8 cellular contexts compared by ENCODE assay signal in the genomic region with DNA sequence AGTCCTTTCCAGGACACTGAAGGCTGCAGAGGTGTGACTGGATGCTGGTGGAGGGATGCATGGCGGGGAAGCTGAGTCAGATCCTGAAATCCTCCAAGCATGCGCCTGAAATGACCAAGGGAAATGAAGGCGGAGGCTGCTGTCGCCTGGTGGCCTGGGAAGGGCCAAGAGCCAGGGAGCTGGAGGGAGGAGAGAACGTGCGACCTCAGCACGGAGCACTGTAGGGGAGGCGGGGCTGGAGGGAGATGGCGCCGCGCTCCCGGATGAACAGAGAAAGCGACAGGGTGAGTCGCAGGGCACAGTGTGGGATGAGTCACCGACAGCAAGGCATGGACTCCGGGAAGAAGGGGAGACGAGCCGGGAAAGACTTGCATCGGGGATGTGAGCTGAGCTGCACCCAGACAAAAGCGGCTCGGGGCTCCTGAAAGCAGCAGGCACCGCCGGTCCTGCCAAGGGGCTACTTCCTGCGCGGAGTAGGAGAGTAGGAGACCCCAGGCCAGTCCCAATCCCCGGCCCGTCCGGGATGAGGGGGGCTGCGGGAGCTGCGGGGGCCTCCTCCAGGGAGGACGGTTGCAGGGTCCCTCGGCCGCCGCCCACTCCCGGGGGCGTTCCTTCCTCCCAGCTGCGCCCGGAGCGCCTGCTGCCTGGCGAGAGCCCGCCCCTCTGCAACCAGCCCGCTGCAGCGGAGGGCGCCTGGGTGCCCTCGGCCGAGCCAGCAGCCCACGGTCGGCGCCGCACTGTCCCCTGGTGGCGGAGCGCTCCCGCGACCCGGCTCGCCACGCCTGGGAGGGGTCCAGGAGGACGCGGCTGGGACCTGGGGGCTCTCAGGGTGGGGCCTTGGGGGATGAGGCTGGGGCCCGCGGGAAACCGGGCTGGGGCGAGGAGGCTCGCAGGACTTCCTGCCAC. TPM values are rescaled to one million over a fixed set of nuclear protein-coding genes. Genes with fewer than 3 reads are reported as not detected.
DNase-seq lines count a peak whose midpoint lies in the region; TF ChIP-seq lines count a peak whose summit lies in the region.

No MANE protein-coding gene starts in this region.

- peak overlapping the region; percentile 99 to 100 (median 100) for H3K27ac Mint-ChIP-seq in H9

- peak overlapping the region; percentile 92 for H3K14ac ChIP-seq in H9 (ENCODE audit: insufficient read depth, low read length)

- no CpG with 5 or more reads among the region's 64 CpGs for WGBS in H9 (ENCODE audit: extremely low coverage, insufficient read length, low lambda C conversion rate)
- WGBS in testis, 2 donors, result 0% methylated on average over 28 to 62 of the region's 64 CpGs

- H3K27ac ChIP-seq in H9 (ENCODE audit: insufficient read length, low read depth, low read length) (peak overlapping the region; percentile 99), testis (peak overlapping the region; percentile 94 to 97)

- no peak overlapping the region for H3K23ac ChIP-seq in H9 (ENCODE audit: insufficient read length, low read depth, low read length)

- peak overlapping the region; percentile 68 for H3K4me2 ChIP-seq in H9 (ENCODE audit: insufficient read depth, insufficient read length, low read length)

- H3K23me2 ChIP-seq in H9 (ENCODE audit: insufficient read length, low read depth, low read length, poor library complexity, severe bottlenecking), result peaks cover 13% of the 10 kb centered on the region

- peak overlapping the region; percentile 67 to 82 for H3K4me3 ChIP-seq in testis

- peak; percentile 88 for TF ChIP-seq CTCF in H9 (conservative IDR thresholded peaks at IDR 0.05)
- TF ChIP-seq CTCF in testis (IDR thresholded peaks at IDR 0.05), result peak; percentile 85 to 90 (median 85)

- no peak overlapping the region for H4K8ac ChIP-seq in H9 (replicated peaks; ENCODE audit: insufficient read length, low read depth, low read length)

- H2BK12ac ChIP-seq in H9 (ENCODE audit: insufficient read length, low read depth, low read length), result peak overlapping the region; percentile 24

- H2AFZ ChIP-seq in H9 (ENCODE audit: low read length), result no peak overlapping the region

- no peak overlapping the region for H2BK15ac ChIP-seq in H9 (ENCODE audit: low read depth, low read length)

- DNase-seq in H9 (peak; percentile 94), M059J (ENCODE audit: low read depth) (peak; percentile 100), SHP77 treated with DMSO at 0.1 percent for 48 hours (lab: John Stamatoyannopoulos, UW) (peak; percentile 69), germinal center (ENCODE audit: low spot score) (peak; percentile 82), nucleus accumbens (lab: John Stamatoyannopoulos, UW) (peak; percentile 70 to 98 (median 88)), testis (peak; percentile 91)
- DNase-seq in activated naive CD4-positive, alpha-beta T cell treated with anti-CD3 and anti-CD28 coated beads, Interleukin-2, amount 50 U/mL, for 16 hours, result peak; percentile 81

- H3K79me1 ChIP-seq in H9 (ENCODE audit: insufficient read depth, low read depth, low read length, poor library complexity, severe bottlenecking), result no peaks in the 10 kb centered on the region

- H3T11ph ChIP-seq in H9 (ENCODE audit: low read length), result peak overlapping the region; percentile 46

- H4K5ac ChIP-seq in H9 (ENCODE audit: insufficient read length, low read depth, low read length), result peak overlapping the region; percentile 43

- H3K27me3 ChIP-seq in H9 (ENCODE audit: insufficient read depth, low read length), result no peaks in the 10 kb centered on the region
- no peaks in the 10 kb centered on the region for H3K27me3 ChIP-seq in testis

- H3K27me3 Mint-ChIP-seq in H9 (ENCODE audit: low read depth), result no peaks in the 10 kb centered on the region

- H3K9me3 Mint-ChIP-seq in H9, result no peaks in the 10 kb centered on the region; a peak in 1 of 5 replicates

- no peak overlapping the region for H4K91ac ChIP-seq in H9 (ENCODE audit: insufficient read length, low read depth, low read length)

- H3K4ac ChIP-seq in H9 (ENCODE audit: low read depth, low read length), result no peak overlapping the region; the same call in 1 of the 2 replicates

- H3K36me3 ChIP-seq in ES-I3 (ENCODE audit: insufficient read depth, low read length) (no peaks in the 10 kb centered on the region), testis (ENCODE audit: low read depth, missing control alignments) (no peaks in the 10 kb centered on the region)

- H3K4me1 ChIP-seq in ES-I3 (ENCODE audit: insufficient read depth, low read length) (peaks cover 7% of the 10 kb centered on the region), H9 (ENCODE audit: insufficient read depth, low read length) (peaks cover 8% of the 10 kb centered on the region; the same call in 1 of the 2 replicates), testis (peaks cover 11% of the 10 kb centered on the region)

- no peak overlapping the region for H3K56ac ChIP-seq in H9 (ENCODE audit: insufficient read length, low read depth, low read length)

- peak overlapping the region; percentile 87 for H2BK120ac ChIP-seq in H9 (ENCODE audit: low read depth, low read length, poor library complexity, severe bottlenecking)

- peak overlapping the region; percentile 94 for H3K18ac ChIP-seq in H9 (ENCODE audit: insufficient read length, low read depth, low read length)

- H3K9ac ChIP-seq in ES-I3 (ENCODE audit: low read depth, low read length) (peak overlapping the region; percentile 92), H9 (ENCODE audit: extremely low read depth, insufficient read length, low read length) (peak overlapping the region; percentile 82)

- TF ChIP-seq POLR2A in testis (IDR thresholded peaks at IDR 0.05), result no peak

- H3K4me3 Mint-ChIP-seq in H9, result peak overlapping the region; percentile 82 to 91

- intact Hi-C loops in testis (cut with DNase I; ENCODE audit: low total_unique reads), result no loop called here

- H3K4me1 Mint-ChIP-seq in H9, result peaks cover 51 to 53% of the 10 kb centered on the region in 2 experiments

- peaks cover 0 to 5% (median 0%) of the 10 kb centered on the region in 3 experiments; a peak in 2 of 7 replicates for H3K36me3 Mint-ChIP-seq in H9 (ENCODE audit: insufficient read depth in 1 of 3, low read depth in 3 of 3)

- no peaks in the 10 kb centered on the region for H4K20me1 ChIP-seq in H9 (ENCODE audit: control insufficient read depth, insufficient read depth, insufficient read length)

- no peaks in the 10 kb centered on the region for H3K9me3 ChIP-seq in ES-I3 (ENCODE audit: control insufficient read depth, insufficient read depth, low read length)
- H3K9me3 ChIP-seq in H9 (ENCODE audit: control insufficient read depth, low read depth, low read length), result no peaks in the 10 kb centered on the region
- no peaks in the 10 kb centered on the region for H3K9me3 ChIP-seq in testis

- H2AK5ac ChIP-seq in H9 (ENCODE audit: insufficient read length, low read length), result no peak overlapping the region

- peak overlapping the region; percentile 1 for H2BK5ac ChIP-seq in H9 (ENCODE audit: insufficient read length, low read length)

- H2BK20ac ChIP-seq in H9 (ENCODE audit: low read depth, low read length, poor library complexity, severe bottlenecking), result no peak overlapping the region

- H3K79me2 ChIP-seq in H9 (ENCODE audit: insufficient read depth, low read length), result no peaks in the 10 kb centered on the region

RNA-seq across cellular contexts. Expression of a gene that starts 11.0 kb away (rescaled TPM):
- total RNA-seq in H9 (2021), result 105 and 106 TPM in 2 replicates
- 40.2 and 46.4 TPM in 2 replicates for total RNA-seq in M059J (2014; rRNA removed; shearing (Covaris generic))
- total RNA-seq in testis, result 10 to 100 TPM in 1 of 2 donors, 1 to 10 TPM in 1; 9.5 to 16.8 TPM
- 35.6 TPM for polyA plus RNA-seq in testis (ENCODE audit: insufficient read depth, low read depth, low replicate concordance)

RNA-seq across cellular contexts. Expression of a gene that starts 17.3 kb away (rescaled TPM):
- total RNA-seq in H9 (2021) (39.0 and 40.6 TPM in 2 replicates), testis (100 to 1,000 TPM; 203 to 281 TPM)
- total RNA-seq in M059J (2014; rRNA removed; shearing (Covaris generic)), result 177 and 209 TPM in 2 replicates
- polyA plus RNA-seq in testis (ENCODE audit: insufficient read depth, low read depth, low replicate concordance), result 348 TPM

Comparison
In these comparisons a context has a peak if more than half of its experiments do, and no peak if none do; other contexts are left out.
1. Peak in every context shown above with its lines: DNase-seq, H3K4me3 ChIP-seq and H3K27ac ChIP-seq.